ENCODE assay signal across 11 cellular contexts in the genomic region with DNA sequence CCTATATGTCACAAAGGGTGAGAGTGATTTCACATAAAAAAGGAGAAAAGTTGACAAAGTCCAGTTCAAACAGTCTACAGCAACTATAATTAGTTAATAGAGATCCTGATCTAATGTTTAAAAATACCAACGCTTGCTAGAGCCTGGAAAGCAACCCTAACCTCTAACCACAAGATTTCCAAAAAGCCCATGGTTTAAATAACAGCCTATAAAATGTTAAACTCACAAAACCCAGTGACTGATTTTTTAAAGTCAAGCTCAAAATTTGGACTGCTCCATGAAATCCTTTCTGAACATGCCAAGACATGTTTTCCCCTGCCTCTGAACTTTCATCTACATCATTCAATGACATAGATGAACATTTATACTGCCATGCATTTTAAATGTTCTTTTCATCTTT.
A peak's percentile ranks its signal among the peaks of the same experiment; 100 is the strongest.
DNase-seq lines count a peak whose midpoint lies in the region; ATAC-seq, FAIRE-seq and TF ChIP-seq lines count a peak whose summit lies in the region.
"Had no signal": no experiment of that assay in that cellular context is flagged by ENCODE, and none has a peak within 500 bp of the region (broad histone marks: within the 10 kb centered on the region; RNA-seq: fewer than 3 reads in every experiment).

No MANE protein-coding gene starts in this region.

- ATAC-seq in left lung (peak; percentile 24), GM19035 (IDR thresholded peaks at IDR 0.05; ENCODE audit: unreplicated experiment) (no peak), GM18907 (IDR thresholded peaks at IDR 0.05; ENCODE audit: unreplicated experiment) (no peak)

- no peak overlapping the region for H2AK5ac ChIP-seq in H9 (ENCODE audit: insufficient read length, low read length)

- no peak overlapping the region for H4K91ac ChIP-seq in H9 (ENCODE audit: insufficient read length, low read depth, low read length)

- WGBS in H9 (ENCODE audit: extremely low coverage, insufficient read length, low lambda C conversion rate), result no CpG with 5 or more reads among the region's 1 CpG

- no peak overlapping the region for H3K4me3 Mint-ChIP-seq in chondrocyte (ENCODE audit: unreplicated experiment)
- no peak overlapping the region for H3K4me3 Mint-ChIP-seq in H9
- H3K4me3 Mint-ChIP-seq: activated naive CD8-positive, alpha-beta T cell; naive thymus-derived CD4-positive, alpha-beta T cell had no signal

- H3K9me3 ChIP-seq in left lung (no peaks in the 10 kb centered on the region), H9 (ENCODE audit: control insufficient read depth, low read depth, low read length) (no peaks in the 10 kb centered on the region)
- H3K9me3 ChIP-seq: SJCRH30 had no signal

- peaks cover 0 to 13% of the 10 kb centered on the region in 2 donors for H3K36me3 ChIP-seq in left lung
- H3K36me3 ChIP-seq: SJCRH30 had no signal

- no peak overlapping the region for H3K14ac ChIP-seq in H9 (ENCODE audit: insufficient read depth, low read length)

- H3K4me1 ChIP-seq in left lung (peaks cover 2 to 14% of the 10 kb centered on the region in 2 donors), H9 (ENCODE audit: insufficient read depth, low read length) (no peaks in the 10 kb centered on the region)
- H3K4me1 ChIP-seq: SJCRH30 had no signal

- no peak overlapping the region for H2BK15ac ChIP-seq in H9 (ENCODE audit: low read depth, low read length)

- H3K4ac ChIP-seq in H9 (ENCODE audit: low read depth, low read length), result no peak overlapping the region

- peak; percentile 44 for DNase-seq in AG08395 (ENCODE audit: low spot score)
- DNase-seq in GM19239 (ENCODE audit: insufficient read length, low spot score), result no peak
- no peak for DNase-seq in chondrocyte (ENCODE audit: low spot score)
- DNase-seq in left lung, result no peak
- DNase-seq in H9, result no peak
- DNase-seq in kidney tubule cell (ENCODE audit: low spot score), result no peak

- H2BK12ac ChIP-seq in H9 (ENCODE audit: insufficient read length, low read depth, low read length), result no peak overlapping the region

- H3K23me2 ChIP-seq in H9 (ENCODE audit: insufficient read length, low read depth, low read length, poor library complexity, severe bottlenecking), result no peaks in the 10 kb centered on the region

- intact Hi-C loops in left lung (cut with DNase I), result no loop called here

- H3K79me2 ChIP-seq in H9 (ENCODE audit: insufficient read depth, low read length), result no peaks in the 10 kb centered on the region

- H3K27ac ChIP-seq in left lung (peak overlapping the region in 1 of 2 donors; percentile 47), H9 (ENCODE audit: insufficient read length, low read depth, low read length) (no peak overlapping the region)
- H3K27ac ChIP-seq: SJCRH30 had no signal

- no peak overlapping the region for H2BK20ac ChIP-seq in H9 (ENCODE audit: low read depth, low read length, poor library complexity, severe bottlenecking)

- H3K4me2 ChIP-seq in H9 (ENCODE audit: insufficient read depth, insufficient read length, low read length), result no peak overlapping the region

- no peak overlapping the region for H3T11ph ChIP-seq in H9 (ENCODE audit: low read length)

- no peak overlapping the region for H3K4me3 ChIP-seq in left lung
- H3K4me3 ChIP-seq: SJCRH30 had no signal

- no peaks in the 10 kb centered on the region for H4K20me1 ChIP-seq in H9 (ENCODE audit: control insufficient read depth, insufficient read depth, insufficient read length)

- no peak overlapping the region for H2BK5ac ChIP-seq in H9 (ENCODE audit: insufficient read length, low read length)

- no peaks in the 10 kb centered on the region for H3K9me3 Mint-ChIP-seq in chondrocyte (ENCODE audit: low read depth)
- H3K9me3 Mint-ChIP-seq in H9, result no peaks in the 10 kb centered on the region

- H3K27ac Mint-ChIP-seq in chondrocyte (ENCODE audit: unreplicated experiment), result peak overlapping the region; percentile 77
- H3K27ac Mint-ChIP-seq in H9, result no peak overlapping the region; a peak in 1 of 7 replicates
- H3K27ac Mint-ChIP-seq: activated naive CD8-positive, alpha-beta T cell had no signal

- no peak overlapping the region for H3K56ac ChIP-seq in H9 (ENCODE audit: insufficient read length, low read depth, low read length)

- no peak overlapping the region for H4K5ac ChIP-seq in H9 (ENCODE audit: insufficient read length, low read depth, low read length)

- no peaks in the 10 kb centered on the region for H3K27me3 ChIP-seq in left lung
- no peaks in the 10 kb centered on the region for H3K27me3 ChIP-seq in H9 (ENCODE audit: insufficient read depth, low read length)
- H3K27me3 ChIP-seq: SJCRH30 had no signal

- H3K36me3 Mint-ChIP-seq in chondrocyte (ENCODE audit: low read depth) (peaks cover 9% of the 10 kb centered on the region), H9 (ENCODE audit: insufficient read depth in 1 of 3, low read depth in 3 of 3) (peaks cover 0 to 2% (median 1%) of the 10 kb centered on the region in 3 experiments; a peak in 4 of 7 replicates)

- no peak overlapping the region for H3K18ac ChIP-seq in H9 (ENCODE audit: insufficient read length, low read depth, low read length)

- H2BK120ac ChIP-seq in H9 (ENCODE audit: low read depth, low read length, poor library complexity, severe bottlenecking), result no peak overlapping the region

- H3K9ac ChIP-seq in H9 (ENCODE audit: extremely low read depth, insufficient read length, low read length), result no peak overlapping the region

- no peaks in the 10 kb centered on the region for H3K79me1 ChIP-seq in H9 (ENCODE audit: insufficient read depth, low read depth, low read length, poor library complexity, severe bottlenecking)

- TF ChIP-seq CTCF in chondrocyte (IDR thresholded peaks at IDR 0.05), result no peak
- TF ChIP-seq CTCF in left lung (IDR thresholded peaks at IDR 0.05), result no peak
- no peak for TF ChIP-seq CTCF in H9 (conservative IDR thresholded peaks at IDR 0.05)

- H3K4me1 Mint-ChIP-seq in chondrocyte (ENCODE audit: low read depth) (peaks cover 25% of the 10 kb centered on the region), H9 (peaks cover 8% of the 10 kb centered on the region in 2 experiments)

- no peak overlapping the region for H4K8ac ChIP-seq in H9 (replicated peaks; ENCODE audit: insufficient read length, low read depth, low read length)

- FAIRE-seq in GM19239 (lab: Jason Lieb, UNC), result peak; percentile 31

- no peaks in the 10 kb centered on the region for H3K27me3 Mint-ChIP-seq in chondrocyte (ENCODE audit: low read depth)
- H3K27me3 Mint-ChIP-seq in H9 (ENCODE audit: low read depth), result no peaks in the 10 kb centered on the region
- H3K27me3 Mint-ChIP-seq: activated naive CD8-positive, alpha-beta T cell; naive thymus-derived CD4-positive, alpha-beta T cell had no signal

- H2AFZ ChIP-seq in H9 (ENCODE audit: low read length), result no peak overlapping the region

- H3K23ac ChIP-seq in H9 (ENCODE audit: insufficient read length, low read depth, low read length), result no peak overlapping the region
